8 cellular contexts compared by ENCODE assay signal in the genomic region with DNA sequence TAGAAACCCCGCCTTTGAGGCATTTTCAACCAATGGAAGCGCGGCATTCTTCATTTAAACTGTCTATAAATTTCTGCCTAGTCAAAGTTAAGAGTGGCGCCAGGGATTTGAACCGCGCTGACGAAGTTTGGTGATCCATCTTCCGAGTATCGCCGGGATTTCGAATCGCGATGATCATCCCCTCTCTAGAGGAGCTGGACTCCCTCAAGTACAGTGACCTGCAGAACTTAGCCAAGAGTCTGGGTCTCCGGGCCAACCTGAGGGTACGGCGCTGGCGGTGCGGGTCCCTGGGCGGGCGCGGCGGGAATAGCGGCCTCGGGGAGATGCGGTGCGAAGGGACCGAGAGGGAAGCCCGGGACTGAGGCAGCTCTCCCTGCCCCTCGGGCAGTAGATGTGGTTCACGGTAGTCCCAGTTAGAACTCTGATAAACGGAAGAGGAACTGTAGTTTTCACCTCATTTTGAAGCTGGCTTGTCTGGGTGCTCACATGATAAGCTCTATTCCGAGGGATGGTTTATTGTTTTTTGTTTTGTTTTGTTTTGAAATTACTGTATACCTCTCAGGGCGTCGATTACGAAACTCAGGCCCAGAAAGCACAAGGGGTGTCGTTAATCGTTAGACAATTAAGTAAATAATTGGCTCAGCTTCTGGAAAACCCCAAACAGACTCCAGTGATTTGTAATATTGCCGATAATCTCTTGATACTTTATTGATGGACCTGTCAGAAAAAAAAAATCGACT. TPM values are rescaled to one million over a fixed set of nuclear protein-coding genes. Genes with fewer than 3 reads are reported as not detected.
DNase-seq lines count a peak whose midpoint lies in the region; ATAC-seq and TF ChIP-seq lines count a peak whose summit lies in the region.

NUSAP1 (plus strand) TSS at position 94 of the 740 bp plus-strand sequence; CDS start at position 171, 77 bp downstream.

- no peaks in the 10 kb centered on the region for H3K9me3 Mint-ChIP-seq in type B pancreatic cell

- H3K36me3 ChIP-seq in NT2/D1 (ENCODE audit: insufficient read depth, insufficient read length, low read length) (peaks cover 10% of the 10 kb centered on the region), colonic mucosa (no peaks in the 10 kb centered on the region)

- peaks cover 22% of the 10 kb centered on the region for H3K4me1 Mint-ChIP-seq in type B pancreatic cell (ENCODE audit: unreplicated experiment)

- peak; percentile 25 for ATAC-seq in GM18499 (IDR thresholded peaks at IDR 0.05; ENCODE audit: insufficient read depth, unreplicated experiment)
- ATAC-seq in HG02943 (IDR thresholded peaks at IDR 0.05; ENCODE audit: low read depth, unreplicated experiment): peak; percentile 26

- H3K27ac ChIP-seq in AG04450 (ENCODE audit: low read depth, low read length) (peak within 1 kb of the TSS; percentile 80), colonic mucosa (peak within 1 kb of the TSS; percentile 47)

- CTCF ChIA-PET in AG04450 (lab: Charles Lee): interaction anchor here (0.7 to 1.6 kb wide), 7 partner anchors 10 to 475 kb away, joined by 3 to 8 read pairs (median 3); partner anchors contain the start of gene CHP1

- H3K27ac Mint-ChIP-seq in type B pancreatic cell: peak within 1 kb of the TSS; percentile 97

- no peaks in the 10 kb centered on the region for H3K27me3 Mint-ChIP-seq in type B pancreatic cell

- H3K9me3 ChIP-seq in AG04450 (ENCODE audit: control insufficient read depth, insufficient read depth, low read length): no peaks in the 10 kb centered on the region
- H3K9me3 ChIP-seq in NT2/D1 (ENCODE audit: insufficient read depth, low read length): no peaks in the 10 kb centered on the region
- no peaks in the 10 kb centered on the region for H3K9me3 ChIP-seq in colonic mucosa

- DNase-seq in AG04450 (ENCODE audit: low read depth, low spot score) (no peak), NT2/D1 (ENCODE audit: low read depth, low spot score) (no peak), colonic mucosa (no peak), lung microvascular endothelial cell (ENCODE audit: low read depth in 2 of 2) (no peak), type B pancreatic cell (ENCODE audit: extremely low spot score, unreplicated experiment) (peak; percentile 76), NCI-H1436 (lab: John Stamatoyannopoulos, UW) (no peak)

- TF ChIP-seq CTCF in AG04450 (IDR thresholded peaks at IDR 0.05; ENCODE audit: low read depth, low read length) (no peak), colonic mucosa (IDR thresholded peaks at IDR 0.05) (no peak), type B pancreatic cell (conservative IDR thresholded peaks at IDR 0.05) (no peak)

- H3K36me3 Mint-ChIP-seq in type B pancreatic cell: peaks cover 5% of the 10 kb centered on the region

- no peaks in the 10 kb centered on the region for H3K27me3 ChIP-seq in AG04450 (ENCODE audit: control insufficient read depth, insufficient read depth, low read length)
- H3K27me3 ChIP-seq in NT2/D1 (ENCODE audit: insufficient read depth, insufficient read length): no peaks in the 10 kb centered on the region
- H3K27me3 ChIP-seq in colonic mucosa: no peaks in the 10 kb centered on the region

- peak within 1 kb of the TSS; percentile 99 for H3K4me3 Mint-ChIP-seq in type B pancreatic cell

- intact Hi-C loops in colonic mucosa (cut with DNase I): no loop called here

- H3K4me1 ChIP-seq in NT2/D1 (ENCODE audit: insufficient read depth, insufficient read length) (peaks cover 3% of the 10 kb centered on the region), colonic mucosa (no peaks in the 10 kb centered on the region)

- H3K9ac ChIP-seq in NT2/D1 (ENCODE audit: insufficient read length, low read depth) (peak within 1 kb of the TSS; percentile 91), colonic mucosa (ENCODE audit: low read depth in 2 of 2, low read length in 2 of 2) (peak within 1 kb of the TSS; percentile 66 to 75)

- peak within 1 kb of the TSS; percentile 96 for H3K4me3 ChIP-seq in AG04450 (ENCODE audit: low read depth, low read length)
- peak within 1 kb of the TSS; percentile 84 for H3K4me3 ChIP-seq in NT2/D1 (ENCODE audit: insufficient read length, low read depth)
- peak within 1 kb of the TSS; percentile 86 for H3K4me3 ChIP-seq in colonic mucosa

- POLR2A ChIA-PET in AG04450 (lab: Yijun Ruan, JAX): interaction anchor here (0.6 to 1.5 kb wide), 5 partner anchors 15 to 102 kb away, joined by 3 to 6 read pairs (median 3); partner anchors contain the start of gene CHP1

RNA-seq across cellular contexts. Expression of gene NUSAP1, which starts in this region (rescaled TPM):
- polyA plus RNA-seq in AG04450 (2011; rRNA removed): 24.8 and 33.9 TPM in 2 replicates
- 21.2 and 24.7 TPM in 2 replicates for polyA minus RNA-seq in AG04450 (2011; rRNA and poly(A)+ RNA removed)
- total RNA-seq in colonic mucosa (10 to 100 TPM; 28.6 to 86.4 TPM), lung microvascular endothelial cell (12.5 and 28.8 TPM in 2 replicates), type B pancreatic cell (ENCODE audit: low replicate concordance) (38.8 and 113 TPM in 2 replicates)
